ENCODE assay signal across 9 cellular contexts in the genomic region with DNA sequence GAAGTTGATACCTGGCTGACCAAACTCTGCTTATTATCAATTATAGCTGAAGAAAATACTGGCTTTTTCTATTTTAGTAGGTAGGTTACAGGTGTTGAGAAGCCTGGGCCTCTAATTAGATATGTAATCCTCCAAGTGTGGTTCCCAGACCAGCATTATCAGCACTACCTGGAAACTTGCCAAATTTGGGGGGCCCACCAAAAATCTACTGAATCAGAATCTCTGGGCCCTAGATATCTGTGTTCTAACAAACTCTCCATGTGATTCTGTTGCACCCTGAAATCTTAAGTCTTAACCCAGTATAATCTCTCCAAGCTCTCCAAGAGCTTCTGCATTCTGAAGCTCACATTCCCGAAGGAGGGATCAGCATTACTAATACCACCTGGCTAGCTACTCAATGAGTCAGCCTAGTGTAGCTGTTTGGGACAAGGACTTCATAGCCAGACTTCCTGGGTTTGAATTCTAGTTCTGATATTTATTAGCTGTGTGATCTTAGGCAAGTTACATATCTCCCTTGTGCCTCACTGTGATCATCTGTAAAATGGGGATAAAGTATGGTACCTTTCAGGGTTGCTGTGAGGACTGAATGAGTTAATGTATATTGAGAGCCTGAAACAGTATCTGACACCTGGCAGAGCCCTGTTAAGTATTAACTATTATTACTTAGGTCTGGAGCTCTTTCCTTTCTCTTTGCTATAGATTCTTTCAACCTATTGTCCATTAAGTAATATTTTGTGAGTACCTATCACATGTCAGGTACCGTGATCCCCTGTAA. TPM values are rescaled to one million over a fixed set of nuclear protein-coding genes. Genes with fewer than 3 reads are reported as not detected.
DNase-seq lines count a peak whose midpoint lies in the region; ATAC-seq and TF ChIP-seq lines count a peak whose summit lies in the region.
"Had no signal": no experiment of that assay in that cellular context is flagged by ENCODE, and none has a peak within 500 bp of the region (broad histone marks: within the 10 kb centered on the region; RNA-seq: fewer than 3 reads in every experiment).

No MANE protein-coding gene starts in this region.

- peaks cover 71% of the 10 kb centered on the region for H3K4me1 Mint-ChIP-seq in stimulated activated naive CD8-positive, alpha-beta T cell treated with anti-CD3 and anti-CD28 coated beads, Interleukin-15, amount 100 ng/mL, for 72 hours
- peaks cover 18 to 51% (median 40%) of the 10 kb centered on the region in 4 donors for H3K4me1 Mint-ChIP-seq in CD4-positive, alpha-beta memory T cell

- no peak overlapping the region for H3K4me3 ChIP-seq in HFF-Myc (replicated peaks; ENCODE audit: low read depth, low read length)
- no peak overlapping the region for H3K4me3 ChIP-seq in CD4-positive, alpha-beta memory T cell (ENCODE audit: low read length in 2 of 2)
- H3K4me3 ChIP-seq: SJCRH30 had no signal

- peaks cover 9% of the 10 kb centered on the region for H3K36me3 ChIP-seq in CD4-positive, alpha-beta memory T cell (ENCODE audit: insufficient read depth, low read length)
- H3K36me3 ChIP-seq: SJCRH30 had no signal

- no peaks in the 10 kb centered on the region for H3K4me1 ChIP-seq in CD4-positive, alpha-beta memory T cell (ENCODE audit: insufficient read depth, low read length)

- intact Hi-C loops in CD4-positive, alpha-beta memory T cell (cut with micrococcal nuclease) = no loop called here

- no peaks in the 10 kb centered on the region for H3K27me3 ChIP-seq in CD4-positive, alpha-beta memory T cell (ENCODE audit: insufficient read depth, low read length)
- H3K27me3 ChIP-seq: SJCRH30 had no signal

- POLR2A ChIA-PET in CD4-positive, alpha-beta memory T cell (lab: Charles Lee; ENCODE audit: partially characterized antibody) = no interaction called here

- peaks cover 56 to 60% of the 10 kb centered on the region in 2 donors for H3K36me3 Mint-ChIP-seq in CD4-positive, alpha-beta memory T cell

- H3K9me3 Mint-ChIP-seq in stimulated activated naive CD8-positive, alpha-beta T cell treated with anti-CD3 and anti-CD28 coated beads, Interleukin-15, amount 100 ng/mL, for 72 hours = no peaks in the 10 kb centered on the region
- H3K9me3 Mint-ChIP-seq in CD4-positive, alpha-beta memory T cell = no peaks in the 10 kb centered on the region

- peak; percentile 67 for DNase-seq in EH (ENCODE audit: low read depth)
- peak; percentile 21 for DNase-seq in HFF-Myc (ENCODE audit: extremely low read depth, low read depth)
- peak; percentile 73 for DNase-seq in islet precursor cell
- no peak for DNase-seq in stimulated activated naive CD8-positive, alpha-beta T cell treated with anti-CD3 and anti-CD28 coated beads, Interleukin-15, amount 100 ng/mL, for 72 hours
- no peak for DNase-seq in ureter (ENCODE audit: low spot score)
- no peak for DNase-seq in CD4-positive, alpha-beta memory T cell

- H3K9me3 ChIP-seq in CD4-positive, alpha-beta memory T cell (ENCODE audit: control insufficient read depth in 1 of 2, low read length in 2 of 2) = no peaks in the 10 kb centered on the region
- H3K9me3 ChIP-seq: SJCRH30 had no signal

- CTCF ChIA-PET in CD4-positive, alpha-beta memory T cell (lab: Charles Lee; ENCODE audit: partially characterized antibody) = no interaction called here

- TF ChIP-seq CTCF in HFF-Myc (IDR thresholded peaks at IDR 0.05; ENCODE audit: low read depth, low read length, missing control alignments) = no peak

- peak overlapping the region in 1 of 2 donors; percentile 17 for H3K4me3 Mint-ChIP-seq in stimulated activated naive CD8-positive, alpha-beta T cell treated with anti-CD3 and anti-CD28 coated beads, Interleukin-15, amount 100 ng/mL, for 72 hours
- H3K4me3 Mint-ChIP-seq in CD4-positive, alpha-beta memory T cell = no peak overlapping the region

- no peak overlapping the region for H3K27ac ChIP-seq in CD4-positive, alpha-beta memory T cell (ENCODE audit: low read depth, low read length)
- H3K27ac ChIP-seq: SJCRH30 had no signal

- no peak overlapping the region for H3K27ac Mint-ChIP-seq in stimulated activated naive CD8-positive, alpha-beta T cell treated with anti-CD3 and anti-CD28 coated beads, Interleukin-15, amount 100 ng/mL, for 72 hours
- peak overlapping the region in 1 of 7 donors; percentile 3 for H3K27ac Mint-ChIP-seq in CD4-positive, alpha-beta memory T cell

- ATAC-seq in SK-N-SH treated with all-trans-retinoic acid at 6 μM for 48 hours = peak; percentile 87
- ATAC-seq in GM19023 (IDR thresholded peaks at IDR 0.05; ENCODE audit: unreplicated experiment) = no peak
- no peak for ATAC-seq in stimulated activated naive CD8-positive, alpha-beta T cell treated with anti-CD3 and anti-CD28 coated beads, Interleukin-15, amount 100 ng/mL, for 72 hours

- no peaks in the 10 kb centered on the region for H3K27me3 Mint-ChIP-seq in stimulated activated naive CD8-positive, alpha-beta T cell treated with anti-CD3 and anti-CD28 coated beads, Interleukin-15, amount 100 ng/mL, for 72 hours
- H3K27me3 Mint-ChIP-seq in CD4-positive, alpha-beta memory T cell = no peaks in the 10 kb centered on the region

TF ChIP-seq in SK-N-SH treated with all-trans-retinoic acid at 6 μM for 48 hours, 23 proteins besides CTCF, POLR2A, EP300 and RAD21:
- TF ChIP-seq ZFP30 (CRISPR knock-in tag; IDR thresholded peaks at IDR 0.05) (no peak), ZNF8 (CRISPR knock-in tag; IDR thresholded peaks at IDR 0.05) (no peak), SNAI2 (CRISPR knock-in tag; IDR thresholded peaks at IDR 0.05) (no peak), CSRNP3 (CRISPR knock-in tag; IDR thresholded peaks at IDR 0.05) (no peak), ESRRG (CRISPR knock-in tag; IDR thresholded peaks at IDR 0.05) (no peak), CSDC2 (CRISPR knock-in tag; IDR thresholded peaks at IDR 0.05) (no peak), TOX (CRISPR knock-in tag; IDR thresholded peaks at IDR 0.05; ENCODE audit: borderline replicate concordance) (no peak), POU6F1 (CRISPR knock-in tag; IDR thresholded peaks at IDR 0.05; ENCODE audit: borderline replicate concordance, low read depth) (no peak), PPARA (CRISPR knock-in tag; IDR thresholded peaks at IDR 0.05; ENCODE audit: borderline replicate concordance) (no peak), GLIS3 (CRISPR knock-in tag; IDR thresholded peaks at IDR 0.05) (no peak), ZFP3 (CRISPR knock-in tag; IDR thresholded peaks at IDR 0.05) (no peak), ZNF565 (CRISPR knock-in tag; conservative IDR thresholded peaks at IDR 0.05; ENCODE audit: low read depth) (no peak), OSR1 (CRISPR knock-in tag; IDR thresholded peaks at IDR 0.05) (no peak), PATZ1 (CRISPR knock-in tag; IDR thresholded peaks at IDR 0.05; ENCODE audit: borderline replicate concordance) (no peak), ZC3H10 (CRISPR knock-in tag; IDR thresholded peaks at IDR 0.05) (no peak), TCF4 (CRISPR knock-in tag; IDR thresholded peaks at IDR 0.05; ENCODE audit: borderline replicate concordance) (no peak)
TF ChIP-seq in SK-N-SH treated with all-trans-retinoic acid at 6 μM for 48 hours: peak in this region for 0.

RNA-seq across cellular contexts. Expression of gene LY75, which starts 12.5 kb away (rescaled TPM):
- 42.4 TPM for total RNA-seq in ureter
- 10 to 100 TPM; 39.6 to 40.9 TPM for total RNA-seq in CD4-positive, alpha-beta memory T cell
- polyA plus RNA-seq in CD4-positive, alpha-beta memory T cell = 10 to 100 TPM; 43.8 to 56.9 TPM
- total RNA-seq: SJCRH30 had no signal

Comparison
In these comparisons a context has a peak if more than half of its experiments do, and no peak if none do; other contexts are left out.
1. DNase-seq: peak in EH (single experiment), HFF-Myc (single experiment) and islet precursor cell (single experiment); none in stimulated activated naive CD8-positive, alpha-beta T cell treated with anti-CD3 and anti-CD28 coated beads, Interleukin-15, amount 100 ng/mL, for 72 hours (0 of 2), ureter (single experiment) and CD4-positive, alpha-beta memory T cell (0 of 5).